In the genomic region with DNA sequence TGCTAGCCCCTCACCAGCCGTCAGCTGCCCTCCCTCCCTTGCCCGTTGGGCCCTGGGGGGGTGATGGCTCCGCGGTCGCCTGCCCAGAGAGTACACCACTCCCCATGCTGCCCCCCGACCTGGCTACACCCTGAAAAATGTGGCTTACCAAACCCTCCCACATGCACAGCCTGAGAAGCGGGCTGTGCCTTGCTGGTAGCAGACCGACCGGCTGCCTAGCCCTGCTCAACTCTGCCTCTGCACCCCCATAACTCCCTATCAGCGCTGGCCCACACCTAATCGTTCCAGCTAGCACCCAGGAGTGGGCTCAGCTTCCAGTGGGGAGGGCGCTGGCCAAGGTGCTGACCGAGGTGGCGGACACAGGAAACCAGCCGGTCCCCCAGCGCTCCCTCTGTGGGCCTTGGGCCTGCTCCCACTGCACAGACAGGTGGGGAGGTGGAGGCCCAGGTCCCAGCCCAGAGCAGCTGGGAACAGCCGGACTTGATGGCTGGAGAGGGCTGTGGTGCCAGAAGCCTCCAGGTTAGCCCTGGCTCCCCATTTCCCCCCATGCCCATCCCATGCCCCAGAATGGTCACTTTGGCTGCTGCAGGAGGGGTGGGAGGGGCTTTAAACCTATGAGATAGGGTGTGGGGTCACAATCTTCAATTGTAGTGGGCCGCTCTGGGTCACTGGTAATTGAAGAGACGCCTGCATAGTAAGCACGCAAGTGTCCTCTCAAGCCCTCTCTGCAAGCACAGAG, we compare ENCODE assay signal across 13 cellular contexts. TPM values are rescaled to one million over a fixed set of nuclear protein-coding genes. Genes with fewer than 3 reads are reported as not detected.
DNase-seq lines count a peak whose midpoint lies in the region; ATAC-seq and TF ChIP-seq lines count a peak whose summit lies in the region.
"Had no signal": no experiment of that assay in that cellular context is flagged by ENCODE, and none has a peak within 500 bp of the region (broad histone marks: within the 10 kb centered on the region; RNA-seq: fewer than 3 reads in every experiment).

No MANE protein-coding gene starts in this region.

- peaks cover 66% of the 10 kb centered on the region for H3K27me3 ChIP-seq in left ventricle myocardium inferior (ENCODE audit: low read depth)
- no peaks in the 10 kb centered on the region for H3K27me3 ChIP-seq in testis
- H3K27me3 ChIP-seq: BE2C had no signal

- intact Hi-C loops in Right ventricle myocardium superior (cut with DNase I) (no loop called here), left ventricle myocardium inferior (cut with micrococcal nuclease) (no loop called here), testis (cut with DNase I; ENCODE audit: low total_unique reads) (no loop called here)

- no peak overlapping the region for H3K4me3 Mint-ChIP-seq in activated naive CD8-positive, alpha-beta T cell treated with anti-CD3 and anti-CD28 coated beads, Interleukin-2, amount 50 U/mL, for 24 hours
- H3K4me3 Mint-ChIP-seq in effector memory CD8-positive, alpha-beta T cell = no peak overlapping the region

- TF ChIP-seq CTCF in left ventricle myocardium inferior (IDR thresholded peaks at IDR 0.05; ENCODE audit: borderline replicate concordance) = no peak
- TF ChIP-seq CTCF in testis (IDR thresholded peaks at IDR 0.05) = no peak

- peaks cover 3% of the 10 kb centered on the region for H3K4me1 Mint-ChIP-seq in activated naive CD8-positive, alpha-beta T cell treated with anti-CD3 and anti-CD28 coated beads, Interleukin-2, amount 50 U/mL, for 24 hours
- H3K4me1 Mint-ChIP-seq in effector memory CD8-positive, alpha-beta T cell (ENCODE audit: low read depth in 2 of 2) = peaks cover 3 to 5% of the 10 kb centered on the region in 2 donors

- H3K9me3 ChIP-seq in left ventricle myocardium inferior (replicated peaks) = no peaks in the 10 kb centered on the region
- no peaks in the 10 kb centered on the region for H3K9me3 ChIP-seq in testis
- H3K9me3 ChIP-seq: BE2C had no signal

- ATAC-seq in Right ventricle myocardium superior (ENCODE audit: poor library complexity) (peak; percentile 25), HG03196 (IDR thresholded peaks at IDR 0.05; ENCODE audit: unreplicated experiment) (no peak)
- ATAC-seq in activated naive CD8-positive, alpha-beta T cell treated with anti-CD3 and anti-CD28 coated beads, Interleukin-2, amount 50 U/mL, for 24 hours = no peak
- ATAC-seq in effector memory CD8-positive, alpha-beta T cell (replicated peaks) = no peak
- ATAC-seq: T-cell had no signal

- TF ChIP-seq POLR2A in testis (IDR thresholded peaks at IDR 0.05) = no peak

- DNase-seq in Right ventricle myocardium superior (peak; percentile 59), left ventricle myocardium inferior (no peak), islet precursor cell (peak; percentile 87), testis (peak; percentile 46), SKM-1 (lab: John Stamatoyannopoulos, UW; ENCODE audit: unreplicated experiment) (no peak)
- peak; percentile 29 for DNase-seq in activated naive CD8-positive, alpha-beta T cell treated with anti-CD3 and anti-CD28 coated beads, Interleukin-2, amount 50 U/mL, for 24 hours
- DNase-seq in effector memory CD8-positive, alpha-beta T cell = no peak
- DNase-seq: NCI-H226, occipital lobe had no signal

- no peak overlapping the region for H3K4me3 ChIP-seq in left ventricle myocardium inferior
- no peak overlapping the region for H3K4me3 ChIP-seq in testis

- H3K27me3 Mint-ChIP-seq in activated naive CD8-positive, alpha-beta T cell treated with anti-CD3 and anti-CD28 coated beads, Interleukin-2, amount 50 U/mL, for 24 hours = peaks cover 12% of the 10 kb centered on the region
- H3K27me3 Mint-ChIP-seq in effector memory CD8-positive, alpha-beta T cell = peaks cover 17 to 50% of the 10 kb centered on the region in 2 donors

- peaks cover 7% of the 10 kb centered on the region for H3K4me1 ChIP-seq in left ventricle myocardium inferior
- no peaks in the 10 kb centered on the region for H3K4me1 ChIP-seq in testis
- H3K4me1 ChIP-seq: BE2C had no signal

- 45 to 51% methylated on average over 8 to 18 of the region's 20 CpGs for WGBS in testis, 2 donors

- no peaks in the 10 kb centered on the region for H3K36me3 Mint-ChIP-seq in activated naive CD8-positive, alpha-beta T cell treated with anti-CD3 and anti-CD28 coated beads, Interleukin-2, amount 50 U/mL, for 24 hours (ENCODE audit: low read depth)
- no peaks in the 10 kb centered on the region for H3K36me3 Mint-ChIP-seq in effector memory CD8-positive, alpha-beta T cell (ENCODE audit: insufficient read depth)
- H3K36me3 Mint-ChIP-seq: T-cell had no signal

- H3K36me3 ChIP-seq in left ventricle myocardium inferior = no peaks in the 10 kb centered on the region
- H3K36me3 ChIP-seq in testis (ENCODE audit: low read depth, missing control alignments) = no peaks in the 10 kb centered on the region
- H3K36me3 ChIP-seq: BE2C had no signal

- H3K27ac Mint-ChIP-seq in activated naive CD8-positive, alpha-beta T cell treated with anti-CD3 and anti-CD28 coated beads, Interleukin-2, amount 50 U/mL, for 24 hours = no peak overlapping the region
- H3K27ac Mint-ChIP-seq in effector memory CD8-positive, alpha-beta T cell = no peak overlapping the region
- H3K27ac Mint-ChIP-seq: T-cell had no signal

- H3K27ac ChIP-seq in left ventricle myocardium inferior (replicated peaks) = no peak overlapping the region
- H3K27ac ChIP-seq in testis = no peak overlapping the region

- H3K9me3 Mint-ChIP-seq in activated naive CD8-positive, alpha-beta T cell treated with anti-CD3 and anti-CD28 coated beads, Interleukin-2, amount 50 U/mL, for 24 hours = no peaks in the 10 kb centered on the region
- H3K9me3 Mint-ChIP-seq in effector memory CD8-positive, alpha-beta T cell = no peaks in the 10 kb centered on the region
- H3K9me3 Mint-ChIP-seq: T-cell had no signal

RNA-seq across cellular contexts. Expression of a gene that starts 32.1 kb away (rescaled TPM):
- 11.9 TPM for total RNA-seq in Right ventricle myocardium superior
- 13.3 TPM for total RNA-seq in left ventricle myocardium inferior
- 1 to 10 TPM; 5.6 to 7.4 TPM for total RNA-seq in testis
- 3.2 TPM for polyA plus RNA-seq in testis (ENCODE audit: insufficient read depth, low read depth, low replicate concordance)
- total RNA-seq: dermis microvascular lymphatic vessel endothelial cell had no signal

Comparison
In these comparisons a context has a peak if more than half of its experiments do, and no peak if none do; other contexts are left out.
1. DNase-seq: peak in Right ventricle myocardium superior (single experiment), activated naive CD8-positive, alpha-beta T cell treated with anti-CD3 and anti-CD28 coated beads, Interleukin-2, amount 50 U/mL, for 24 hours (single experiment), islet precursor cell (single experiment) and testis (single experiment); none in left ventricle myocardium inferior (single experiment), effector memory CD8-positive, alpha-beta T cell (0 of 3) and SKM-1 (single experiment).